In the genomic region with DNA sequence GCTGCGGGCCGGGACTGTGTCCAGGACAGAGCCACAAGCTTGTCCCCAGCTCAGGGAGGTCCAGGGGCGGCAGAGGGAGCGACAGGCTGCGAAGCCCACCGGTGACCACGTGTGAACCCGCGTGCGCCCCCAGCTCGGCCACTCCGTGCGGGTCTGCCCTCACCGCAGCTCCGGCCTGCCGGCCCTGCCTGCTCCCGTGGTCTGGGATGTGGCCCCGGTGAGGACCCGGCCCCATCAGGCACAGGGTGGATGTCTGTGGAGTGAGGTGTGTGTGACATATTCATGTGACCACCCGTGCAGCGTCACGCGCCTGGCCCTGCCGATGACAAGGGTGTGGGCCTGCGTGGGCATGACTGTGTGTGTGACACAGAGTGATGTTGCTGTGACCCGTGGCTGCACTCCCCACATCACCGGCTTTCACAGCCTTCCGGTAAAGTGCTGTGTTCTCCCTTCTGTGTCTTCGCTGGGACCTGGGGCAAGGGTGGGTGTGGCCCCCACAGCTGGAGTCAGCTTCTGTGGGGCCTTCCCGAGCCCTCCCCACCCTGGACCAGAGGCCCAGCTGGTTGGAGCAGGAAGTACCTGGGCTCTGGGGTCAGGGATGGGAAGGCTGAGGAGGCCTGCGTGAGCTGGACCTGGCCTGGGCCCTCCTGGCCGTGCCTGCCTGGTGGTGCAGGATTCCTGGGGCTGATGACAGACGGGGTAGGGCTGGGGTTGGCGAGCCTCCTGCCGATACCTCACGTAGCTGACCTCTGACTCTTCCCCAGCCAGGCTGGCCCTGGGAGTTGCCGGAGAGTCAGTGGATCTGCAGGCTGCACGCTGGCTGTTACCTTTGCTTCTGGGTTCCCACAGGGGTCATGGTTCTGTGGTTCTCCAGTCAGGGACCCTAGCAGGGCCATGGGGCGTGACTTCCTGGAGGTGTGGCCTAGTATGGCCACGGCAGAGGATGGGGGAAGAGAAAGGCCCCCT, we compare ENCODE assay signal across 8 cellular contexts. TPM values are rescaled to one million over a fixed set of nuclear protein-coding genes. Genes with fewer than 3 reads are reported as not detected.
DNase-seq lines count a peak whose midpoint lies in the region; ATAC-seq and TF ChIP-seq lines count a peak whose summit lies in the region.

No MANE protein-coding gene starts in this region.

- BruUV-seq in PC-3 (replicated peaks; lab: Mats Ljungman, UMichigan): no TSS peak

- H3K4me2 ChIP-seq in PC-3 (ENCODE audit: low read length): peak overlapping the region; percentile 77

- H3K4me3 ChIP-seq in PC-3 (ENCODE audit: low read length): peak overlapping the region; percentile 75

- H3K27me3 ChIP-seq in PC-3 (ENCODE audit: low read length): no peaks in the 10 kb centered on the region

- no peaks in the 10 kb centered on the region for H3K9me3 ChIP-seq in PC-3 (ENCODE audit: low read length)

- H3K9me3 Mint-ChIP-seq in glutamatergic neuron (ENCODE audit: unreplicated experiment): peaks cover 5% of the 10 kb centered on the region
- no peaks in the 10 kb centered on the region for H3K9me3 Mint-ChIP-seq in stimulated activated naive B cell treated with anti-CD40 and anti-IgM and Interleukin-4, amounts not matched to agents 10 μg/mL and 1 μg/mL and 100 μg/mL, for 72 hours

- ATAC-seq in PC-3: no peak; the same call in 1 of the 2 replicates
- peak; percentile 6 to 42 for ATAC-seq in stimulated activated naive B cell treated with anti-CD40 and anti-IgM and Interleukin-4, amounts not matched to agents 10 μg/mL and 1 μg/mL and 100 μg/mL, for 72 hours (replicated peaks)
- ATAC-seq in HG03342 (IDR thresholded peaks at IDR 0.05; ENCODE audit: unreplicated experiment): no peak

- peaks cover 6% of the 10 kb centered on the region for H3F3A ChIP-seq in PC-3 (ENCODE audit: low read length, unreplicated experiment)

- peak overlapping the region; percentile 30 for H3K4me3 Mint-ChIP-seq in glutamatergic neuron (ENCODE audit: unreplicated experiment)
- H3K4me3 Mint-ChIP-seq in stimulated activated naive B cell treated with anti-CD40 and anti-IgM and Interleukin-4, amounts not matched to agents 10 μg/mL and 1 μg/mL and 100 μg/mL, for 72 hours: peak overlapping the region; percentile 74 to 82

- H3K36me3 Mint-ChIP-seq in glutamatergic neuron (ENCODE audit: unreplicated experiment): no peaks in the 10 kb centered on the region
- H3K36me3 Mint-ChIP-seq in stimulated activated naive B cell treated with anti-CD40 and anti-IgM and Interleukin-4, amounts not matched to agents 10 μg/mL and 1 μg/mL and 100 μg/mL, for 72 hours: peaks cover 7 to 9% of the 10 kb centered on the region in 2 donors

- no peaks in the 10 kb centered on the region for H3K9me2 ChIP-seq in PC-3 (replicated peaks; ENCODE audit: low read length)

- CTCF ChIA-PET in PC-3 (lab: Charles Lee): interaction anchor here (0.6 to 1.6 kb wide), 2 partner anchors 51 to 161 kb away, joined by 3 to 4 read pairs; no protein-coding TSS in a partner anchor

- peak overlapping the region; percentile 52 for H3K9ac ChIP-seq in PC-3 (ENCODE audit: low read length)

- TF ChIP-seq CTCF in PC-3 (conservative IDR thresholded peaks at IDR 0.05; ENCODE audit: low read depth, low read length) (no peak), glutamatergic neuron (IDR thresholded peaks at IDR 0.05; ENCODE audit: partially characterized antibody, unreplicated experiment) (no peak)

- H3K4me1 Mint-ChIP-seq in glutamatergic neuron (ENCODE audit: low read depth, unreplicated experiment): no peaks in the 10 kb centered on the region
- H3K4me1 Mint-ChIP-seq in stimulated activated naive B cell treated with anti-CD40 and anti-IgM and Interleukin-4, amounts not matched to agents 10 μg/mL and 1 μg/mL and 100 μg/mL, for 72 hours: peaks cover 28 to 35% of the 10 kb centered on the region in 2 donors

- peaks cover 18% of the 10 kb centered on the region for H4K20me1 ChIP-seq in PC-3 (ENCODE audit: low read length)

- POLR2A ChIA-PET in PC-3 (lab: Charles Lee; ENCODE audit: unreplicated experiment): interaction anchor here (0.5 to 1.0 kb wide), 2 partner anchors 10 to 70 kb away, joined by 3 read pairs; partner anchors contain the start of gene HES4

- H3K27me3 Mint-ChIP-seq in glutamatergic neuron (ENCODE audit: unreplicated experiment): peaks cover 6% of the 10 kb centered on the region
- peaks cover 6 to 14% of the 10 kb centered on the region in 2 donors for H3K27me3 Mint-ChIP-seq in stimulated activated naive B cell treated with anti-CD40 and anti-IgM and Interleukin-4, amounts not matched to agents 10 μg/mL and 1 μg/mL and 100 μg/mL, for 72 hours

- DNase-seq in activated CD4-positive, alpha-beta T cell treated with anti-CD3 and anti-CD28 coated beads for 48 hours: peak; percentile 30
- DNase-seq in activated CD4-positive, alpha-beta T cell treated with anti-CD3 and anti-CD28 coated beads, Interleukin-2, amount 50 U/mL, for 48 hours: no peak
- DNase-seq in PC-3: peak; percentile 54
- no peak for DNase-seq in glutamatergic neuron
- no peak for DNase-seq in stimulated activated naive B cell treated with anti-CD40 and anti-IgM and Interleukin-4, amounts not matched to agents 10 μg/mL and 1 μg/mL and 100 μg/mL, for 72 hours
- no peak for DNase-seq in effector CD8-positive, alpha-beta T cell (lab: John Stamatoyannopoulos, UW)
- no peak for DNase-seq in GDM1 (lab: John Stamatoyannopoulos, UW)

- H2AFZ ChIP-seq in PC-3 (ENCODE audit: low read length): no peak overlapping the region

- H3K27ac Mint-ChIP-seq in glutamatergic neuron (ENCODE audit: unreplicated experiment): peak overlapping the region; percentile 55
- peak overlapping the region; percentile 94 for H3K27ac Mint-ChIP-seq in stimulated activated naive B cell treated with anti-CD40 and anti-IgM and Interleukin-4, amounts not matched to agents 10 μg/mL and 1 μg/mL and 100 μg/mL, for 72 hours

- H3K27ac ChIP-seq in PC-3 (ENCODE audit: low read length): peak overlapping the region; percentile 38

- peaks cover 60% of the 10 kb centered on the region for H3K4me1 ChIP-seq in PC-3 (ENCODE audit: insufficient read depth, low read length)

- H3K36me3 ChIP-seq in PC-3 (ENCODE audit: low read depth, low read length): no peaks in the 10 kb centered on the region; the same call in 1 of the 2 replicates

- intact Hi-C loops in PC-3 (cut with micrococcal nuclease): loop anchor here (10.0 kb wide), 1 partner anchor 545 kb away; the partner anchor contains the start of gene MIB2

- peaks cover 26% of the 10 kb centered on the region for H3K79me2 ChIP-seq in PC-3 (ENCODE audit: low read length)

RNA-seq across cellular contexts. Expression of gene RNF223, which starts 4.1 kb away (rescaled TPM):
- total RNA-seq in PC-3 (2014; rRNA removed) (147 and 171 TPM in 2 replicates), glutamatergic neuron (ENCODE audit: unreplicated experiment) (not detected)

RNA-seq across cellular contexts. Expression of gene C1orf159, which starts 45.9 kb away (rescaled TPM):
- total RNA-seq in PC-3 (2014; rRNA removed): 61.7 and 78.0 TPM in 2 replicates
- total RNA-seq in glutamatergic neuron (ENCODE audit: unreplicated experiment): 24.5 TPM

RNA-seq across cellular contexts. Expression of gene AGRN, which starts 50.1 kb away (rescaled TPM):
- total RNA-seq in PC-3 (2014; rRNA removed) (273 and 377 TPM in 2 replicates), glutamatergic neuron (ENCODE audit: unreplicated experiment) (914 TPM)

RNA-seq across cellular contexts. Expression of gene ISG15, which starts 56.7 kb away (rescaled TPM):
- total RNA-seq in PC-3 (2014; rRNA removed): 749 and 758 TPM in 2 replicates
- 18.4 TPM for total RNA-seq in glutamatergic neuron (ENCODE audit: unreplicated experiment)

Comparison
In these comparisons a context has a peak if more than half of its experiments do, and no peak if none do; other contexts are left out.
1. DNase-seq: peak in activated CD4-positive, alpha-beta T cell treated with anti-CD3 and anti-CD28 coated beads for 48 hours (single experiment) and PC-3 (single experiment); none in activated CD4-positive, alpha-beta T cell treated with anti-CD3 and anti-CD28 coated beads, Interleukin-2, amount 50 U/mL, for 48 hours (0 of 2), glutamatergic neuron (single experiment), stimulated activated naive B cell treated with anti-CD40 and anti-IgM and Interleukin-4, amounts not matched to agents 10 μg/mL and 1 μg/mL and 100 μg/mL, for 72 hours (single experiment), effector CD8-positive, alpha-beta T cell (single experiment) and GDM1 (single experiment).
2. ATAC-seq: peak in stimulated activated naive B cell treated with anti-CD40 and anti-IgM and Interleukin-4, amounts not matched to agents 10 μg/mL and 1 μg/mL and 100 μg/mL, for 72 hours (2 of 2); none in PC-3 (single experiment) and HG03342 (single experiment).
3. RNA of gene RNF223, which starts 4.1 kb away (total RNA-seq): 147 to 171 TPM in PC-3; not detected in glutamatergic neuron (single experiment); every median in the first group is over 100 times any median in the second.